In genomic region chr2:223837290-223838061, GRCh38 we compare ENCODE assay signal across 1 cellular context.
TF ChIP-seq lines count a peak whose summit lies in the region.

Gene AP1S3, minus strand, starts transcription at chr2:223837582. Its CDS starts 132 bp downstream, at chr2:223837450.

TF ChIP-seq in HepG2, 621 proteins besides CTCF, POLR2A, EP300 and RAD21 (continued from another document):
- no peak for TF ChIP-seq MAZ (IDR thresholded peaks at IDR 0.05; ENCODE audit: borderline replicate concordance, low read depth, low read length)
- peak; percentile 81 for TF ChIP-seq MAZ (CRISPR knock-in tag; IDR thresholded peaks at IDR 0.05; ENCODE audit: low read depth)
- peak; percentile 33; the same call in 1 of the 2 replicates for TF ChIP-seq ZGPAT (CRISPR knock-in tag; IDR thresholded peaks at IDR 0.05)
- peak; percentile 95 for TF ChIP-seq UBTF (CRISPR knock-in tag; IDR thresholded peaks at IDR 0.05)
- TF ChIP-seq ZBTB46 (CRISPR knock-in tag; IDR thresholded peaks at IDR 0.05; ENCODE audit: borderline replicate concordance), result 0 out of 2 replicates have a peak, but pooled peaks have one; percentile 47
- no peak for TF ChIP-seq ZNF329 (CRISPR knock-in tag; IDR thresholded peaks at IDR 0.05; ENCODE audit: low read depth)
- TF ChIP-seq ZNF354B (CRISPR knock-in tag; IDR thresholded peaks at IDR 0.05), result no peak
- TF ChIP-seq ZNF264 (CRISPR knock-in tag; IDR thresholded peaks at IDR 0.05), result peak; percentile 90
- TF ChIP-seq ZNF143 (CRISPR knock-in tag; IDR thresholded peaks at IDR 0.05), result peak; percentile 83
- peak; percentile 99 for TF ChIP-seq ZNF331 (CRISPR knock-in tag; IDR thresholded peaks at IDR 0.05)
- TF ChIP-seq REPIN1 (CRISPR knock-in tag; IDR thresholded peaks at IDR 0.05; ENCODE audit: borderline replicate concordance, low read depth), result 0 out of 2 replicates have a peak, but pooled peaks have one; percentile 70
- TF ChIP-seq ZNF83 (CRISPR knock-in tag; IDR thresholded peaks at IDR 0.05; ENCODE audit: borderline replicate concordance), result no peak
- TF ChIP-seq PPARG (CRISPR knock-in tag; conservative IDR thresholded peaks at IDR 0.05), result no peak
- no peak for TF ChIP-seq SP1 (IDR thresholded peaks at IDR 0.05)
- peak; percentile 46; the same call in 1 of the 2 replicates for TF ChIP-seq SP1 (CRISPR knock-in tag; IDR thresholded peaks at IDR 0.05)
- no peak for TF ChIP-seq ZNF784 (CRISPR knock-in tag; IDR thresholded peaks at IDR 0.05; ENCODE audit: borderline replicate concordance)
- no peak for TF ChIP-seq RXRA (CRISPR knock-in tag; IDR thresholded peaks at IDR 0.05)
- TF ChIP-seq AKAP8 (CRISPR knock-in tag; IDR thresholded peaks at IDR 0.05), result peak; percentile 44; the same call in 1 of the 2 replicates
- TF ChIP-seq TAF15 (IDR thresholded peaks at IDR 0.05; ENCODE audit: low read depth, low read length, poor library complexity, severe bottlenecking), result peak; percentile 37
